24 cellular contexts compared by ENCODE assay signal in genomic region chr17:16178836-16179235, GRCh38.
"Had no signal": no experiment of that assay in that cellular context is flagged by ENCODE, and none has a peak within 500 bp of the region (broad histone marks: within the 10 kb centered on the region; RNA-seq: fewer than 3 reads in every experiment).

No MANE protein-coding gene starts in this region.

- H3K36me3 ChIP-seq: left ventricle myocardium inferior, right lobe of liver, thoracic aorta, vagina had no signal

- H3K9ac ChIP-seq: neural progenitor cell had no signal

- H3K4me3 ChIP-seq: body of pancreas, left ventricle myocardium inferior, neural progenitor cell, right lobe of liver, thoracic aorta, vagina had no signal

- ATAC-seq: activated CD8-positive, alpha-beta memory T cell treated with anti-CD3 and anti-CD28 coated beads, Interleukin-2, amount 10 ng/mL, durations not matched to agents 7 days and 5 days; activated CD8-positive, alpha-beta T cell treated with anti-CD3 and anti-CD28 coated beads for 36 hours; activated naive CD8-positive, alpha-beta T cell treated with anti-CD3 and anti-CD28 coated beads, Interleukin-2, amount 50 U/mL, for 24 hours; body of pancreas; esophagus mucosa; naive thymus-derived CD8-positive, alpha-beta T cell; right lobe of liver; stimulated activated memory B cell treated with anti-CD40 and anti-IgM and Interleukin-4, amounts not matched to agents 10 μg/mL and 1 μg/mL and 100 μg/mL, for 72 hours had no signal

- H3K9me3 ChIP-seq: body of pancreas, left ventricle myocardium inferior, right lobe of liver, thoracic aorta, vagina had no signal

- H3K27me3 ChIP-seq: body of pancreas, neural progenitor cell, right lobe of liver, vagina had no signal

- DNase-seq: activated CD4-positive, alpha-beta T cell treated with anti-CD3 and anti-CD28 coated beads, Interleukin-2, amount 10 ng/mL, durations not matched to agents 7 days and 5 days; activated CD4-positive, CD25-positive, alpha-beta regulatory T cell treated with anti-CD3 and anti-CD28 coated beads, Interleukin-2, amount 50 U/mL, for 72 hours; activated CD8-positive, alpha-beta memory T cell treated with anti-CD3 and anti-CD28 coated beads, Interleukin-2, amount 10 ng/mL, durations not matched to agents 7 days and 5 days; activated CD8-positive, alpha-beta T cell treated with anti-CD3 and anti-CD28 coated beads for 36 hours; activated effector memory CD4-positive, alpha-beta T cell treated with anti-CD3 and anti-CD28 coated beads, Interleukin-2, amount 50 U/mL, for 16 hours; activated naive CD4-positive, alpha-beta T cell treated with anti-CD3 and anti-CD28 coated beads, Interleukin-2, amount 10 ng/mL, durations not matched to agents 7 days and 5 days; activated naive CD8-positive, alpha-beta T cell treated with anti-CD3 and anti-CD28 coated beads, Interleukin-2, amount 50 U/mL, for 24 hours; activated T-cell treated with anti-CD3 and anti-CD28 coated beads for 4 hours; body of pancreas; caudate nucleus; effector memory CD4-positive, alpha-beta T cell; kidney glomerular epithelial cell; left ventricle myocardium inferior; naive thymus-derived CD8-positive, alpha-beta T cell; posterior cingulate gyrus; right lobe of liver; small intestine; T-helper 2 cell; WERI-Rb-1 had no signal

- H3K27ac ChIP-seq: body of pancreas, left ventricle myocardium inferior, neural progenitor cell, right lobe of liver, thoracic aorta, vagina, WERI-Rb-1 had no signal

- H2AFZ ChIP-seq: neural progenitor cell had no signal

- H3K4me2 ChIP-seq: neural progenitor cell had no signal

- H3K4me1 ChIP-seq: left ventricle myocardium inferior, neural progenitor cell, right lobe of liver had no signal
